8 cellular contexts compared by ENCODE assay signal in genomic region chr3:123066896-123067688, GRCh38. TPM values are rescaled to one million over a fixed set of nuclear protein-coding genes. Genes with fewer than 3 reads are reported as not detected.
DNase-seq lines count a peak whose midpoint lies in the region; ATAC-seq, FAIRE-seq and TF ChIP-seq lines count a peak whose summit lies in the region.

Gene PDIA5, plus strand, starts transcription at chr3:123067025. Its CDS starts 140 bp downstream, at chr3:123067165.

- no peaks in the 10 kb centered on the region for H3K9me2 ChIP-seq in GM23338 (ENCODE audit: insufficient read depth)

- H3K27ac Mint-ChIP-seq in GM23338 = no peak within 1 kb of the TSS; the same call in 1 of the 2 replicates

- FAIRE-seq in frontal cortex (lab: Jason Lieb, UNC) = no peak

- no peaks in the 10 kb centered on the region; the same call in 2 of the 3 replicates for H3K36me3 Mint-ChIP-seq in GM23338 (ENCODE audit: low read depth)

- H3K27me3 Mint-ChIP-seq in GM23338 (ENCODE audit: insufficient read depth, low read depth, poor library complexity) = peaks cover 22% of the 10 kb centered on the region

- TF ChIP-seq CTCF in GM23338 (conservative IDR thresholded peaks at IDR 0.05; ENCODE audit: low read depth in 2 of 2) (no peak), RWPE2 (IDR thresholded peaks at IDR 0.05; ENCODE audit: poor library complexity, severe bottlenecking) (no peak), subcutaneous adipose tissue (IDR thresholded peaks at IDR 0.05; ENCODE audit: low read depth) (no peak)

- peak within 1 kb of the TSS; percentile 99 for H3K4me2 ChIP-seq in GM23338

- H3F3A ChIP-seq in GM23338 (replicated peaks; ENCODE audit: low read depth) = no peaks in the 10 kb centered on the region

- peaks cover 17% of the 10 kb centered on the region for H3K4me1 ChIP-seq in GM23338 (ENCODE audit: insufficient read depth)
- H3K4me1 ChIP-seq in RWPE2 (ENCODE audit: insufficient read depth, poor library complexity, severe bottlenecking) = peaks cover 11% of the 10 kb centered on the region
- peaks cover 17% of the 10 kb centered on the region for H3K4me1 ChIP-seq in neuron (ENCODE audit: insufficient read depth, low read length)

- no peaks in the 10 kb centered on the region for H3K36me3 ChIP-seq in GM23338 (ENCODE audit: insufficient read depth)
- H3K36me3 ChIP-seq in RWPE2 (ENCODE audit: low read depth) = no peaks in the 10 kb centered on the region
- no peaks in the 10 kb centered on the region for H3K36me3 ChIP-seq in neuron (ENCODE audit: insufficient read depth, low read length)

- H3K4me3 Mint-ChIP-seq in GM23338 = peak within 1 kb of the TSS; percentile 85

- peaks cover 48% of the 10 kb centered on the region for H3K79me2 ChIP-seq in GM23338 (replicated peaks; ENCODE audit: insufficient read depth)

- peaks cover 31% of the 10 kb centered on the region for H3K4me1 Mint-ChIP-seq in GM23338

- H3K27me3 ChIP-seq in GM23338 (ENCODE audit: insufficient read depth) = peaks cover 20% of the 10 kb centered on the region
- no peaks in the 10 kb centered on the region for H3K27me3 ChIP-seq in RWPE2 (ENCODE audit: insufficient read depth, poor library complexity, severe bottlenecking)
- H3K27me3 ChIP-seq in neuron (ENCODE audit: insufficient read depth, low read length) = no peaks in the 10 kb centered on the region

- H3K27ac ChIP-seq in GM23338 (ENCODE audit: low read depth) (no peak within 1 kb of the TSS), RWPE2 (ENCODE audit: poor library complexity, severe bottlenecking) (peak within 1 kb of the TSS; percentile 63)

- no peaks in the 10 kb centered on the region for H3K9me3 ChIP-seq in RWPE2 (ENCODE audit: severe bottlenecking)
- no peaks in the 10 kb centered on the region for H3K9me3 ChIP-seq in neuron (ENCODE audit: low read length)

- peaks cover 13% of the 10 kb centered on the region; the same call in 2 of the 3 replicates for H3K9me3 Mint-ChIP-seq in GM23338

- H3K4me3 ChIP-seq in GM23338 (peak within 1 kb of the TSS; percentile 95), RWPE2 (ENCODE audit: severe bottlenecking) (peak within 1 kb of the TSS; percentile 87), neuron (ENCODE audit: low read length) (peak within 1 kb of the TSS; percentile 92)

- H2AFZ ChIP-seq in GM23338 (peak within 1 kb of the TSS; percentile 80), neuron (ENCODE audit: low read depth, low read length) (peak within 1 kb of the TSS; percentile 91)

- peaks cover 6% of the 10 kb centered on the region for H4K20me1 ChIP-seq in GM23338 (replicated peaks; ENCODE audit: insufficient read depth)

- peak; percentile 87 for ATAC-seq in GM23338
- peak; percentile 90 for ATAC-seq in RWPE2 (ENCODE audit: low read depth)

- DNase-seq in EH (ENCODE audit: low read depth) (peak; percentile 93), GM23338 (ENCODE audit: low spot score) (peak; percentile 96), LoVo (ENCODE audit: low spot score) (peak; percentile 91), RWPE2 (ENCODE audit: low spot score) (peak; percentile 92), frontal cortex (ENCODE audit: low spot score in 2 of 2) (peak; percentile 86 to 89)
- peak; percentile 39 for DNase-seq in activated gamma-delta T cell treated with anti-CD3 and anti-CD28 coated beads, Interleukin-2, amount 50 U/mL, for 16 hours (ENCODE audit: low read depth)

TF ChIP-seq in GM23338, 12 proteins besides CTCF, POLR2A, EP300 and RAD21:
- TF ChIP-seq ETS1 (IDR thresholded peaks at IDR 0.05) (peak; percentile 88), POLR2AphosphoS5 (IDR thresholded peaks at IDR 0.05; ENCODE audit: low read depth) (peak; percentile 85), EZH2phosphoT487 (IDR thresholded peaks at IDR 0.05; ENCODE audit: unreplicated experiment) (no peak)

RNA-seq across cellular contexts. Expression of gene PDIA5, which starts in this region (rescaled TPM):
- total RNA-seq in GM23338 (2014; rRNA removed; shearing (Covaris generic)) = 26.4 and 28.1 TPM in 2 replicates
- 22.9 and 23.2 TPM in 2 replicates for polyA plus RNA-seq in GM23338 (2016; fragmentation: Nextera tagmentation; extraction: Ambion mirVana)
- total RNA-seq in frontal cortex (2.0 TPM), subcutaneous adipose tissue (10 to 100 TPM in 3 of 4 donors, 1 to 10 TPM in 1; 5.9 to 20.3 (median 11.3) TPM)

Comparison
In these comparisons a context has a peak if more than half of its experiments do, and no peak if none do; other contexts are left out.
1. DNase-seq: peak in every context shown above with its lines; median percentile 96 in GM23338; 93 in EH; 92 in RWPE2; 91 in LoVo; 88 in frontal cortex; 39 in activated gamma-delta T cell treated with anti-CD3 and anti-CD28 coated beads, Interleukin-2, amount 50 U/mL, for 16 hours.